ENCODE assay signal across 7 cellular contexts in genomic region chrX:64975989-64976672, GRCh38. TPM values are rescaled to one million over a fixed set of nuclear protein-coding genes. Genes with fewer than 3 reads are reported as not detected.
DNase-seq lines count a peak whose midpoint lies in the region; ATAC-seq and TF ChIP-seq lines count a peak whose summit lies in the region.

TSS of gene ZC4H2 (minus strand) at chrX:64976450. CDS start at chrX:64976377, 73 bp downstream.

- H3K36me3 ChIP-seq in mucosa of descending colon (ENCODE audit: low read depth) = no peaks in the 10 kb centered on the region

- DNase-seq in NCI-H82 treated with DMSO at 0.1 percent for 48 hours (lab: John Stamatoyannopoulos, UW; ENCODE audit: unreplicated experiment) (peak; percentile 73), activated T-cell treated with anti-CD3 and anti-CD28 coated beads for 24 hours (ENCODE audit: low read depth) (peak; percentile 49), epithelial cell of prostate (ENCODE audit: low read depth, low spot score) (peak; percentile 34), mucosa of descending colon (peak; percentile 75 to 84 (median 79))
- peak; percentile 27 to 40 for DNase-seq in stimulated activated CD8-positive, alpha-beta memory T cell treated with anti-CD3 and anti-CD28 coated beads, Interleukin-2, amount 100 ng/mL, for 48 hours (ENCODE audit: low read depth in 2 of 2)

- no peak for TF ChIP-seq CTCF in mucosa of descending colon (IDR thresholded peaks at IDR 0.05)

- H3K4me1 ChIP-seq in mucosa of descending colon (ENCODE audit: low read depth) = no peaks in the 10 kb centered on the region

- intact Hi-C loops in mucosa of descending colon (cut with DNase I, micrococcal nuclease) = no loop called here

- ATAC-seq in GM18861 (IDR thresholded peaks at IDR 0.05; ENCODE audit: unreplicated experiment) (peak; percentile 99), HG03060 (IDR thresholded peaks at IDR 0.05; ENCODE audit: low read depth, unreplicated experiment) (peak; percentile 98), mucosa of descending colon (peak; percentile 99)

- H3K4me3 ChIP-seq in mucosa of descending colon = peak within 1 kb of the TSS; percentile 11

- H3K9me3 ChIP-seq in mucosa of descending colon = no peaks in the 10 kb centered on the region

- H3K27ac ChIP-seq in epithelial cell of prostate = peak within 1 kb of the TSS; percentile 71

RNA-seq across cellular contexts. Expression of gene ZC4H2, which starts in this region (rescaled TPM):
- 10 to 100 TPM in 1 of 3 donors, 1 to 10 TPM in 2; 7.2 to 15.0 (median 9.6) TPM for total RNA-seq in mucosa of descending colon

Comparison
In these comparisons a context has a peak if more than half of its experiments do, and no peak if none do; other contexts are left out.
1. Peak in every context shown above with its lines: DNase-seq, ATAC-seq, H3K4me3 ChIP-seq and H3K27ac ChIP-seq.